In genomic region chr4:86927843-86928395, GRCh38 we compare ENCODE assay signal across 10 cellular contexts. TPM values are rescaled to one million over a fixed set of nuclear protein-coding genes. Genes with fewer than 3 reads are reported as not detected.
DNase-seq lines count a peak whose midpoint lies in the region; ATAC-seq and TF ChIP-seq lines count a peak whose summit lies in the region.
"Had no signal": no experiment of that assay in that cellular context is flagged by ENCODE, and none has a peak within 500 bp of the region (broad histone marks: within the 10 kb centered on the region; RNA-seq: fewer than 3 reads in every experiment).

No MANE protein-coding gene starts in this region.

- TF ChIP-seq CTCF in OCI-LY7 (conservative IDR thresholded peaks at IDR 0.05; ENCODE audit: low read length) (no peak), fibroblast of villous mesenchyme (IDR thresholded peaks at IDR 0.05; ENCODE audit: insufficient read depth, low read depth, low read length) (no peak)

- CTCF ChIA-PET in OCI-LY7 (lab: Charles Lee; ENCODE audit: unreplicated experiment): interaction anchor here (1.4 kb wide), 1 partner anchor 17 kb away, joined by 5 read pairs; no protein-coding TSS in a partner anchor

- peak overlapping the region; percentile 2; the same call in 1 of the 2 replicates for H2AFZ ChIP-seq in OCI-LY7 (ENCODE audit: low read length)

- POLR2A ChIA-PET in OCI-LY7 (lab: Charles Lee): interaction anchor here (0.6 to 1.5 kb wide), 5 partner anchors 9 to 172 kb away, joined by 3 to 4 read pairs (median 3); no protein-coding TSS in a partner anchor

- intact Hi-C loops in OCI-LY7 (cut with micrococcal nuclease; ENCODE audit: unreplicated experiment): no loop called here

- peak overlapping the region; percentile 49 for H3K4me2 ChIP-seq in OCI-LY7 (ENCODE audit: low read length)

- H3K27me3 ChIP-seq in subcutaneous abdominal adipose tissue (ENCODE audit: control insufficient read depth in 5 of 5, insufficient read depth in 4 of 5, low read length in 5 of 5): no peaks in the 10 kb centered on the region

- no peaks in the 10 kb centered on the region for H3K9me3 ChIP-seq in OCI-LY7 (ENCODE audit: low read length)
- H3K9me3 ChIP-seq in subcutaneous abdominal adipose tissue (ENCODE audit: control insufficient read depth in 5 of 5, low read length in 5 of 5): no peaks in the 10 kb centered on the region

- H3K9me2 ChIP-seq in OCI-LY7 (ENCODE audit: insufficient read depth, low read length): no peaks in the 10 kb centered on the region

- H3K9ac ChIP-seq in subcutaneous abdominal adipose tissue (ENCODE audit: low read length in 5 of 5): no peak overlapping the region

- peak; percentile 49 for DNase-seq in activated CD4-positive, alpha-beta T cell treated with anti-CD3 and anti-CD28 coated beads for 48 hours
- DNase-seq in activated CD4-positive, alpha-beta T cell treated with anti-CD3 and anti-CD28 coated beads for 1 hour: no peak
- no peak for DNase-seq in OCI-LY7 (ENCODE audit: low spot score)
- DNase-seq in fibroblast of villous mesenchyme (ENCODE audit: low read depth): peak; percentile 97
- DNase-seq in NCI-H526 treated with DMSO at 0.1 percent for 48 hours (lab: John Stamatoyannopoulos, UW): no peak
- no peak for DNase-seq in DMS153 (lab: John Stamatoyannopoulos, UW)
- DNase-seq: naive B cell had no signal

- peaks cover under 1% of the 10 kb centered on the region; the same call in 1 of the 2 replicates for H3K79me2 ChIP-seq in OCI-LY7 (ENCODE audit: insufficient read depth, low read depth, low read length)

- H3K27ac ChIP-seq in OCI-LY7 (ENCODE audit: low read depth, low read length, poor library complexity, severe bottlenecking) (peak overlapping the region; percentile 5), subcutaneous abdominal adipose tissue (ENCODE audit: low read depth, low read length) (peak overlapping the region; percentile 35)

- H3K36me3 ChIP-seq in OCI-LY7 (ENCODE audit: insufficient read depth, low read length) (peaks cover 20% of the 10 kb centered on the region), subcutaneous abdominal adipose tissue (ENCODE audit: control insufficient read depth in 5 of 5, insufficient read depth in 5 of 5, low read length in 5 of 5) (peaks cover 0 to 5% (median 4%) of the 10 kb centered on the region in 5 donors)

- peaks cover 48% of the 10 kb centered on the region for H3K4me1 ChIP-seq in OCI-LY7 (ENCODE audit: insufficient read depth, low read length, poor library complexity, severe bottlenecking)
- peaks cover 0 to 6% (median 3%) of the 10 kb centered on the region in 5 donors for H3K4me1 ChIP-seq in subcutaneous abdominal adipose tissue (ENCODE audit: control insufficient read depth in 5 of 5, insufficient read depth in 5 of 5, low read length in 5 of 5)

- no peaks in the 10 kb centered on the region for H4K20me1 ChIP-seq in OCI-LY7 (ENCODE audit: insufficient read depth, low read length)

- no peak overlapping the region for H3K4me3 ChIP-seq in OCI-LY7 (ENCODE audit: low read depth, low read length, poor library complexity, severe bottlenecking)
- H3K4me3 ChIP-seq in fibroblast of villous mesenchyme (ENCODE audit: low read depth, low read length): no peak overlapping the region
- no peak overlapping the region for H3K4me3 ChIP-seq in subcutaneous abdominal adipose tissue (ENCODE audit: low read depth in 1 of 5, low read length in 5 of 5)

- no TSS peak for BruUV-seq in OCI-LY7 (replicated peaks; lab: Mats Ljungman, UMichigan)

- ATAC-seq in GM21515 (IDR thresholded peaks at IDR 0.05; ENCODE audit: unreplicated experiment): no peak

RNA-seq across cellular contexts. Expression of gene AFF1, which starts 6.9 kb away (rescaled TPM):
- total RNA-seq in OCI-LY7 (2014; rRNA removed; shearing (Covaris generic)): 28.7 and 29.9 TPM in 2 replicates
- total RNA-seq in OCI-LY7 (2022): 69.7 and 81.4 TPM in 2 replicates
- 19.0 and 34.1 TPM in 2 replicates for total RNA-seq in fibroblast of villous mesenchyme

RNA-seq across cellular contexts. Expression of gene C4orf36, which starts 35.7 kb away (rescaled TPM):
- not detected in 2 replicates for total RNA-seq in OCI-LY7 (2014; rRNA removed; shearing (Covaris generic))
- 1.4 TPM in 1 of 2 replicates, not detected in the other for total RNA-seq in OCI-LY7 (2022)
- total RNA-seq in fibroblast of villous mesenchyme: 0.64 and 1.3 TPM in 2 replicates
- total RNA-seq: T-helper 2 cell treated with Interferon-gamma antibody and Interleukin-4, amounts not matched to agents 100 ng/mL and 5 ng/mL, for 36 hours had no signal

Comparison
In these comparisons a context has a peak if more than half of its experiments do, and no peak if none do; other contexts are left out.
1. DNase-seq: peak in activated CD4-positive, alpha-beta T cell treated with anti-CD3 and anti-CD28 coated beads for 48 hours (single experiment) and fibroblast of villous mesenchyme (single experiment); none in activated CD4-positive, alpha-beta T cell treated with anti-CD3 and anti-CD28 coated beads for 1 hour (single experiment), OCI-LY7 (single experiment), NCI-H526 treated with DMSO at 0.1 percent for 48 hours (single experiment) and DMS153 (single experiment).